ENCODE assay signal across 16 cellular contexts in genomic region chr10:7915923-7916322, GRCh38.
DNase-seq lines count a peak whose midpoint lies in the region; ATAC-seq and TF ChIP-seq lines count a peak whose summit lies in the region.
"Had no signal": no experiment of that assay in that cellular context is flagged by ENCODE, and none has a peak within 500 bp of the region (broad histone marks: within the 10 kb centered on the region; RNA-seq: fewer than 3 reads in every experiment).

No MANE protein-coding gene starts in this region.

- DNase-seq in Daoy (ENCODE audit: low read depth): peak; percentile 24
- DNase-seq in LNCaP clone FGC (ENCODE audit: low read depth): peak; percentile 91
- DNase-seq in astrocyte of the spinal cord (ENCODE audit: low read depth, low spot score): peak; percentile 64
- no peak for DNase-seq in left lobe of liver (ENCODE audit: low spot score)
- no peak for DNase-seq in NCI-H1930 (lab: John Stamatoyannopoulos, UW)
- no peak for DNase-seq in midbrain (lab: John Stamatoyannopoulos, UW)
- DNase-seq in NCI-H187 treated with DMSO at 0.1 percent for 48 hours (lab: John Stamatoyannopoulos, UW): no peak
- DNase-seq: activated CD4-positive, alpha-beta T cell treated with anti-CD3 and anti-CD28 coated beads, Interleukin-2, amount 50 U/mL, for 1 hour; aorta; CD8-positive, alpha-beta memory T cell; effector CD4-positive, alpha-beta T cell; small intestine; substantia nigra; T-helper 17 cell had no signal

- in situ Hi-C loops in astrocyte of the spinal cord (cut with HindIII; ENCODE audit: low sequenced_read_pairs): no loop called here

- ATAC-seq in left lobe of liver (peak; percentile 97), GM21367 (IDR thresholded peaks at IDR 0.05; ENCODE audit: unreplicated experiment) (no peak)
- ATAC-seq: T-helper 17 cell had no signal

- TF ChIP-seq CTCF in LNCaP clone FGC (IDR thresholded peaks at IDR 0.05; ENCODE audit: control insufficient read depth, extremely low read depth, insufficient read depth): no peak
- TF ChIP-seq CTCF in astrocyte of the spinal cord (IDR thresholded peaks at IDR 0.05; ENCODE audit: low read depth, low read length): no peak

- no peak overlapping the region for H3K4me3 ChIP-seq in LNCaP clone FGC (ENCODE audit: low read depth, low read length)
- no peak overlapping the region for H3K4me3 ChIP-seq in astrocyte of the spinal cord (ENCODE audit: low read depth, low read length)
- H3K4me3 ChIP-seq: lung had no signal

Comparison
In these comparisons a context has a peak if more than half of its experiments do, and no peak if none do; other contexts are left out.
1. DNase-seq: peak in Daoy (single experiment), LNCaP clone FGC (single experiment) and astrocyte of the spinal cord (single experiment); none in left lobe of liver (single experiment), NCI-H1930 (0 of 2), midbrain (single experiment) and NCI-H187 treated with DMSO at 0.1 percent for 48 hours (single experiment).